30 cellular contexts compared by ENCODE assay signal in the genomic region with DNA sequence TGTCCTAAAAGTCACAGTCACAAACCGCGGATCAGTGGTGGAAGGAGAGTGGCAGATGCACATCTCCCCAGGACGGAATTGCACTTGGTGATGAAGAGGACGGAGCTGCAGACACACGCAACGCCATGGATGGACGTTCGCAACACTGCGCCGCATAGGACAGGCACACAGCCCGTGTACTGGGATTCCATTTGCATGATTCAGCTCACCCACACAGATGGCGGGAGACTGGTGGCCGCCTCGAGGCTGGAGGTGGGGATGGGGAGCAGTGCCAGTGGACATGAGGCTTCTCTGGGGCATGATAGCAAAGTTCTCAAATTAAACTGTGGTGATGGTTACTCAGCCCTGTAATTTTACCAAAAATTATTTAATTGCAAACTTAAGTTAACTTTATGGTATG. TPM values are rescaled to one million over a fixed set of nuclear protein-coding genes. Genes with fewer than 3 reads are reported as not detected.
A peak's percentile ranks its signal among the peaks of the same experiment; 100 is the strongest.
DNase-seq lines count a peak whose midpoint lies in the region; ATAC-seq, FAIRE-seq and TF ChIP-seq lines count a peak whose summit lies in the region.
"Had no signal": no experiment of that assay in that cellular context is flagged by ENCODE, and none has a peak within 500 bp of the region (broad histone marks: within the 10 kb centered on the region; RNA-seq: fewer than 3 reads in every experiment).

No MANE protein-coding gene starts in this region.

- H3K9ac ChIP-seq in mammary epithelial cell (ENCODE audit: insufficient read depth, low read length) (no peak overlapping the region), keratinocyte (ENCODE audit: control insufficient read depth, extremely low read depth, insufficient read depth, low read length) (no peak overlapping the region)

- no peaks in the 10 kb centered on the region for H3K36me3 Mint-ChIP-seq in T-helper 17 cell (ENCODE audit: low read depth)
- H3K36me3 Mint-ChIP-seq: activated naive CD8-positive, alpha-beta T cell treated with anti-CD3 and anti-CD28 coated beads for 36 hours; brain had no signal

- CTCF ChIA-PET in mammary epithelial cell (lab: Charles Lee; ENCODE audit: low non-redundant PET) = no interaction called here

- 8% methylated on average over 12 of the region's 14 CpGs for WGBS in mammary epithelial cell (ENCODE audit: low coverage, missing lambda C conversion rate)
- WGBS in tibial nerve, 2 donors = 52 to 63% methylated on average over 14 of the region's 14 CpGs

- H3K4me1 ChIP-seq in cardiac muscle cell (ENCODE audit: low read depth) = peaks cover 20% of the 10 kb centered on the region
- H3K4me1 ChIP-seq in mammary epithelial cell (ENCODE audit: insufficient read depth, low read length) = peaks cover 57% of the 10 kb centered on the region
- peaks cover 66% of the 10 kb centered on the region for H3K4me1 ChIP-seq in keratinocyte (ENCODE audit: control insufficient read depth, extremely low read depth, insufficient read depth, low read length)
- H3K4me1 ChIP-seq in tibial nerve = peaks cover 0 to 66% (median 16%) of the 10 kb centered on the region in 4 donors

- H3K27me3 Mint-ChIP-seq in T-helper 17 cell = no peaks in the 10 kb centered on the region
- H3K27me3 Mint-ChIP-seq: activated naive CD8-positive, alpha-beta T cell treated with anti-CD3 and anti-CD28 coated beads for 36 hours had no signal

- H3K27me3 ChIP-seq in cardiac muscle cell (peaks cover 21% of the 10 kb centered on the region), mammary epithelial cell (ENCODE audit: insufficient read depth, low read length) (no peaks in the 10 kb centered on the region), keratinocyte (ENCODE audit: control insufficient read depth, extremely low read depth, insufficient read depth, low read length) (no peaks in the 10 kb centered on the region), tibial nerve (peaks cover 0 to 7% of the 10 kb centered on the region in 2 donors)

- peak in 1 of 2 donors; percentile 68 for TF ChIP-seq EP300 in tibial nerve (IDR thresholded peaks at IDR 0.05)

- H2AFZ ChIP-seq in mammary epithelial cell (ENCODE audit: low read depth, low read length) (no peak overlapping the region), keratinocyte (ENCODE audit: control insufficient read depth, low read length) (no peak overlapping the region)

- H3K4me3 Mint-ChIP-seq in T-helper 17 cell = no peak overlapping the region
- H3K4me3 Mint-ChIP-seq: activated CD4-positive, alpha-beta T cell treated with anti-CD3 and anti-CD28 coated beads, Interleukin-2, amount 10 ng/mL, durations not matched to agents 24 days and 14 days; activated naive CD8-positive, alpha-beta T cell treated with anti-CD3 and anti-CD28 coated beads for 36 hours had no signal

- H3K9me3 ChIP-seq in cardiac muscle cell (ENCODE audit: low read depth) (no peaks in the 10 kb centered on the region), mammary epithelial cell (replicated peaks; ENCODE audit: insufficient read depth, low read length) (no peaks in the 10 kb centered on the region), keratinocyte (ENCODE audit: control insufficient read depth, low read depth, low read length) (no peaks in the 10 kb centered on the region), tibial nerve (no peaks in the 10 kb centered on the region), T-helper 17 cell (ENCODE audit: control insufficient read depth, low read length, poor library complexity, severe bottlenecking) (no peaks in the 10 kb centered on the region)
- H3K9me3 ChIP-seq: gastroesophageal sphincter had no signal

- intact Hi-C loops in Right ventricle myocardium superior (cut with DNase I) (loop anchor here (10.0 kb wide), 1 partner anchor 230 kb away; a partner anchor contains a TSS), mammary epithelial cell (cut with micrococcal nuclease) (loop anchor here (5.0 to 10.0 kb wide), 4 partner anchors 38 to 332 kb away; a partner anchor contains a TSS)

- H3K4me3 ChIP-seq in cardiac muscle cell (no peak overlapping the region), mammary epithelial cell (replicated peaks in 1 of 3; ENCODE audit: insufficient read depth in 1 of 3, low read depth in 2 of 3, low read length in 3 of 3) (no peak overlapping the region), keratinocyte (ENCODE audit: control insufficient read depth in 2 of 3, extremely low read depth in 1 of 3, insufficient read depth in 2 of 3, low read depth in 1 of 3, low read length in 3 of 3) (no peak overlapping the region), tibial nerve (no peak overlapping the region)
- H3K4me3 ChIP-seq: BLaER1 treated with 17β-estradiol and CSF1 and Interleukin-3, amounts not matched to agents 10 nM and 100 nM; gastroesophageal sphincter had no signal

- H3K36me3 ChIP-seq in cardiac muscle cell (no peaks in the 10 kb centered on the region), mammary epithelial cell (ENCODE audit: insufficient read depth, low read length) (peaks cover 3% of the 10 kb centered on the region), keratinocyte (ENCODE audit: control insufficient read depth in 2 of 2, extremely low read depth in 1 of 2, insufficient read depth in 2 of 2, low read length in 2 of 2) (peaks cover 3 to 4% of the 10 kb centered on the region in 2 experiments), tibial nerve (peaks cover 0 to 29% (median 8%) of the 10 kb centered on the region in 3 donors)

- DNase-seq in cardiac muscle cell (ENCODE audit: low read depth in 1 of 2, low spot score in 1 of 2) (no peak), Right ventricle myocardium superior (no peak), mammary epithelial cell (peak; percentile 50), keratinocyte (ENCODE audit: low read depth, low spot score) (no peak), tibial nerve (ENCODE audit: low spot score in 2 of 2) (no peak), NCI-H128 (lab: John Stamatoyannopoulos, UW; ENCODE audit: unreplicated experiment) (no peak), T-helper 17 cell (no peak)
- DNase-seq: 8988T; activated CD4-positive, alpha-beta T cell treated with anti-CD3 and anti-CD28 coated beads, Interleukin-2, amount 10 ng/mL, durations not matched to agents 24 days and 14 days; activated naive CD8-positive, alpha-beta T cell treated with anti-CD3 and anti-CD28 coated beads for 36 hours; cortex of kidney; kidney glomerular epithelial cell; mesenchymal stem cell; naive thymus-derived CD4-positive, alpha-beta T cell; NCI-H1436 treated with DMSO at 0.1 percent for 48 hours; NCI-H2171; NCI-H526; SHP77; stimulated activated CD4-positive, alpha-beta T cell treated with anti-CD3 and anti-CD28 coated beads, Interleukin-12 subunit alpha, Interleukin-12 subunit beta, amount 100 ng/mL, for 4 hours had no signal

- H3K27ac ChIP-seq in cardiac muscle cell = peak overlapping the region; percentile 91
- H3K27ac ChIP-seq in mammary epithelial cell (ENCODE audit: insufficient read depth, low read depth, low read length) = no peak overlapping the region
- no peak overlapping the region for H3K27ac ChIP-seq in keratinocyte (ENCODE audit: control insufficient read depth, insufficient read depth, low read length)
- H3K27ac ChIP-seq in tibial nerve = peak overlapping the region in 3 of 4 donors; percentile 46 to 78 (median 69)
- H3K27ac ChIP-seq: BLaER1 treated with 17β-estradiol and CSF1 and Interleukin-3, amounts not matched to agents 10 nM and 100 nM had no signal

- no peak for TF ChIP-seq CTCF in cardiac muscle cell (IDR thresholded peaks at IDR 0.05; ENCODE audit: low read depth, low read length)
- TF ChIP-seq CTCF in mammary epithelial cell (conservative IDR thresholded peaks at IDR 0.05 in 1 of 2, IDR thresholded peaks at IDR 0.05 in 1 of 2; ENCODE audit: extremely low read depth in 1 of 2, insufficient read depth in 1 of 2, low read depth in 1 of 2, low read length in 2 of 2) = no peak
- no peak for TF ChIP-seq CTCF in keratinocyte (optimal IDR thresholded peaks at IDR 0.05 in 1 of 3, IDR thresholded peaks at IDR 0.05 in 1 of 3, conservative IDR thresholded peaks at IDR 0.05 in 1 of 3; ENCODE audit: extremely low read depth in 1 of 3, insufficient read depth in 2 of 3, low read length in 3 of 3)
- no peak for TF ChIP-seq CTCF in tibial nerve (IDR thresholded peaks at IDR 0.05)

- no peaks in the 10 kb centered on the region for H4K20me1 ChIP-seq in mammary epithelial cell (ENCODE audit: insufficient read depth, low read length)
- peaks cover 28% of the 10 kb centered on the region for H4K20me1 ChIP-seq in keratinocyte (ENCODE audit: control insufficient read depth, extremely low read depth, insufficient read depth, low read length)

- peaks cover 22% of the 10 kb centered on the region for H3K4me1 Mint-ChIP-seq in T-helper 17 cell

- H3K79me2 ChIP-seq in mammary epithelial cell (ENCODE audit: insufficient read depth, low read length) (peaks cover 63% of the 10 kb centered on the region), keratinocyte (ENCODE audit: control insufficient read depth, insufficient read depth, low read length) (peaks cover 55% of the 10 kb centered on the region)

- H3K4me2 ChIP-seq in mammary epithelial cell (ENCODE audit: insufficient read depth, low read depth, low read length) = peak overlapping the region; percentile 53
- peak overlapping the region; percentile 42 for H3K4me2 ChIP-seq in keratinocyte (ENCODE audit: control insufficient read depth, extremely low read depth, insufficient read depth, low read depth, low read length)
- H3K4me2 ChIP-seq: BLaER1 treated with 17β-estradiol and CSF1 and Interleukin-3, amounts not matched to agents 10 nM and 100 nM had no signal

- in situ Hi-C loops in mammary epithelial cell (cut with MboI; ENCODE audit: low sequenced_read_pairs in 2 of 2) = no loop called here

- dilution Hi-C loops in mammary epithelial cell (cut with HindIII; ENCODE audit: low sequenced_read_pairs) = loop anchor here (5.0 kb wide), 1 partner anchor 98 kb away; no protein-coding TSS in a partner anchor
- dilution Hi-C loops in keratinocyte (cut with MboI; ENCODE audit: extremely low pct_ligation_motif_present, low sequenced_read_pairs) = loop anchor here (10.0 kb wide), 1 partner anchor 100 kb away; no protein-coding TSS in a partner anchor

- no peak for TF ChIP-seq POLR2A in tibial nerve (IDR thresholded peaks at IDR 0.05)

- no peak for ATAC-seq in Right ventricle myocardium superior (ENCODE audit: poor library complexity)
- no peak for ATAC-seq in GM21528 (IDR thresholded peaks at IDR 0.05; ENCODE audit: low FRiP score, unreplicated experiment)
- no peak for ATAC-seq in T-helper 17 cell
- ATAC-seq: gastroesophageal sphincter; naive thymus-derived CD4-positive, alpha-beta T cell had no signal

- no peak for FAIRE-seq in keratinocyte (lab: Jason Lieb, UNC)
- FAIRE-seq: D721Med, endothelial cell of umbilical vein, GM18507 had no signal

- BruUV-seq in mammary epithelial cell (replicated peaks; lab: Mats Ljungman, UMichigan) = no TSS peak

- H3K9me1 ChIP-seq in keratinocyte (ENCODE audit: control insufficient read depth, extremely low read depth, insufficient read depth, low read length) = peaks cover 32% of the 10 kb centered on the region

- no peak overlapping the region for H3K27ac Mint-ChIP-seq in T-helper 17 cell
- H3K27ac Mint-ChIP-seq: activated CD4-positive, alpha-beta T cell treated with anti-CD3 and anti-CD28 coated beads, Interleukin-2, amount 10 ng/mL, durations not matched to agents 24 days and 14 days; activated naive CD8-positive, alpha-beta T cell treated with anti-CD3 and anti-CD28 coated beads for 36 hours; activated T-helper 2 cell treated with anti-CD3 and anti-CD28 coated beads, Interferon-gamma antibody, Interleukin-2, Interleukin-4, amounts not matched to agents 10 μg/mL and 5 μg/mL and 100 μg/mL, durations not matched to agents 14 hours and 24 hours and 36 hours; progenitor cell of endocrine pancreas had no signal

RNA-seq across cellular contexts. Expression of a gene that starts 37.4 kb away (rescaled TPM):
- total RNA-seq in cardiac muscle cell = 0.51 and 0.60 TPM in 2 replicates
- 0.55 and 0.59 TPM in 2 replicates for polyA plus RNA-seq in cardiac muscle cell
- 7.7 TPM for total RNA-seq in Right ventricle myocardium superior
- total RNA-seq in mammary epithelial cell = 1 to 10 TPM; 1.2 to 1.4 TPM
- 0.33 TPM for polyA plus RNA-seq in mammary epithelial cell
- polyA minus RNA-seq in mammary epithelial cell = not detected
- polyA plus RNA-seq in keratinocyte = 0.58 to 1.7 TPM (median 1.3 TPM) in 3 replicates
- polyA plus RNA-seq in keratinocyte (2011; ENCODE audit: low read depth) = 1.7 TPM
- polyA plus RNA-seq in keratinocyte (2011; cell fraction: cytosol; rRNA removed) = 1.7 and 2.5 TPM in 2 replicates
- 5.6 and 7.0 TPM in 2 replicates for polyA plus RNA-seq in keratinocyte (2011; cell fraction: nucleus; rRNA removed)
- polyA plus RNA-seq in keratinocyte (2012; ENCODE audit: low replicate concordance) = 1.0 and 4.9 TPM in 2 replicates
- polyA minus RNA-seq in keratinocyte = 0.43 to 2.8 TPM (median 1.3 TPM) in 3 replicates
- polyA minus RNA-seq in keratinocyte (2011; cell fraction: cytosol; rRNA and poly(A)+ RNA removed) = 4.0 TPM
- polyA minus RNA-seq in keratinocyte (2011; cell fraction: nucleus; rRNA and poly(A)+ RNA removed) = 1.5 and 1.6 TPM in 2 replicates
- total RNA-seq in tibial nerve = 10 to 100 TPM in 1 of 4 donors, 1 to 10 TPM in 3; 1.9 to 10.8 (median 3.4) TPM
- 10 to 100 TPM; 79.5 to 90.1 TPM for total RNA-seq in T-helper 17 cell

RNA-seq across cellular contexts. Expression of a gene that starts 48.1 kb away (rescaled TPM):
- total RNA-seq in cardiac muscle cell (31.1 and 43.8 TPM in 2 replicates), Right ventricle myocardium superior (46.1 TPM), mammary epithelial cell (10 to 100 TPM; 26.5 to 30.0 TPM), tibial nerve (10 to 100 TPM; 42.3 to 55.1 (median 46.9) TPM), T-helper 17 cell (10 to 100 TPM; 65.0 to 65.7 TPM)
- polyA plus RNA-seq in cardiac muscle cell (52.0 and 55.9 TPM in 2 replicates), mammary epithelial cell (30.9 TPM), keratinocyte (33.7 to 61.9 TPM (median 37.7 TPM) in 3 replicates)
- polyA minus RNA-seq in mammary epithelial cell (32.8 TPM), keratinocyte (35.1 to 51.3 TPM (median 47.5 TPM) in 3 replicates)
- polyA plus RNA-seq in keratinocyte (2011; ENCODE audit: low read depth) = 14.2 TPM
- polyA plus RNA-seq in keratinocyte (2011; cell fraction: cytosol; rRNA removed) = 30.9 and 44.1 TPM in 2 replicates
- polyA plus RNA-seq in keratinocyte (2011; cell fraction: nucleus; rRNA removed) = 38.5 and 44.9 TPM in 2 replicates
- 33.6 and 52.3 TPM in 2 replicates for polyA plus RNA-seq in keratinocyte (2012; ENCODE audit: low replicate concordance)
- 40.7 TPM for polyA minus RNA-seq in keratinocyte (2011; cell fraction: cytosol; rRNA and poly(A)+ RNA removed)
- polyA minus RNA-seq in keratinocyte (2011; cell fraction: nucleus; rRNA and poly(A)+ RNA removed) = 16.0 and 17.3 TPM in 2 replicates

RNA-seq across cellular contexts. Expression of a gene that starts 50.4 kb away (rescaled TPM):
- total RNA-seq in cardiac muscle cell (not detected in 2 replicates), Right ventricle myocardium superior (not detected), mammary epithelial cell (not detected), tibial nerve (not detected), T-helper 17 cell (not detected)
- polyA plus RNA-seq in cardiac muscle cell (not detected in 2 replicates), mammary epithelial cell (not detected), keratinocyte (not detected in 3 replicates)
- polyA minus RNA-seq in mammary epithelial cell (not detected), keratinocyte (not detected in 3 replicates)
- polyA plus RNA-seq in keratinocyte (2011; ENCODE audit: low read depth) = not detected
- not detected in 2 replicates for polyA plus RNA-seq in keratinocyte (2011; cell fraction: cytosol; rRNA removed)
- polyA plus RNA-seq in keratinocyte (2011; cell fraction: nucleus; rRNA removed) = not detected in 2 replicates
- polyA plus RNA-seq in keratinocyte (2012; ENCODE audit: low replicate concordance) = not detected in 2 replicates
- polyA minus RNA-seq in keratinocyte (2011; cell fraction: cytosol; rRNA and poly(A)+ RNA removed) = not detected
- not detected in 2 replicates for polyA minus RNA-seq in keratinocyte (2011; cell fraction: nucleus; rRNA and poly(A)+ RNA removed)
- total RNA-seq: activated CD4-positive, alpha-beta T cell treated with anti-CD3 and anti-CD28 coated beads, Interleukin-2, amount 10 ng/mL, durations not matched to agents 24 days and 14 days; activated naive CD8-positive, alpha-beta T cell treated with anti-CD3 and anti-CD28 coated beads for 36 hours; activated T-helper 2 cell treated with anti-CD3 and anti-CD28 coated beads, Interferon-gamma antibody, Interleukin-2, Interleukin-4, amounts not matched to agents 10 μg/mL and 5 μg/mL and 100 μg/mL, durations not matched to agents 14 hours and 24 hours and 36 hours; endothelial cell of umbilical vein; G401; gastroesophageal sphincter; naive thymus-derived CD4-positive, alpha-beta T cell; progenitor cell of endocrine pancreas; urinary bladder had no signal
- polyA plus RNA-seq: endothelial cell of umbilical vein; naive thymus-derived CD4-positive, alpha-beta T cell; urinary bladder had no signal

Comparison
In these comparisons a context has a peak if more than half of its experiments do, and no peak if none do; other contexts are left out.
1. H3K27ac ChIP-seq: peak in cardiac muscle cell (single experiment) and tibial nerve (3 of 4); none in mammary epithelial cell (single experiment) and keratinocyte (single experiment).